24 cellular contexts compared by ENCODE assay signal in the genomic region with DNA sequence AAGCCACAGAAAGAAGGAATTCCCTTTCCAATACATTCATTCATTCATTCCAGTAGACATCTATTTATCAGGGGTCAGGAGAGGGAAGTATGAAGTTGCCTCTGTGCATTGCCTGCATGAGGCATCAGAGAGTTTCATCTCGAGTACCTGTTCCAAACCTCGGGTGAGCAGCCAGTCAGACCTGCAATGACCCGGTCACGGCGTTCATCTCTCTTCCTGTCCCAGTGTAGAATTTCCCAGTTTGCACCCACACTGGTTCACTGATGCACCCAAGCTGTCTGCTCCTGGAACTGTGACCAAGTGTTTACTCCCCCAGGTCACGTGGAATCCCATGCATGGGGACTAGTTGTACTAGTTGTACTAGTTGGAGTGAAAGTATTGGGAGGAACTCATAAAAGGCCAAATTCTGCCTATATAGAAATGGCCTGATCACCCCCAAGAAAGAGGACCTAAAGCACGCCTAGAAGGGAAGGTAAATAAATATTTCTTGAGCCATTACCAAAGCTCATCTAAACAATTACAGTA. TPM values are rescaled to one million over a fixed set of nuclear protein-coding genes. Genes with fewer than 3 reads are reported as not detected.
"Had no signal": no experiment of that assay in that cellular context is flagged by ENCODE, and none has a peak within 500 bp of the region (broad histone marks: within the 10 kb centered on the region; RNA-seq: fewer than 3 reads in every experiment).

No MANE protein-coding gene starts in this region.

- ATAC-seq: HepG2 had no signal

- H3K4me3 ChIP-seq: SJSA1, SK-N-MC had no signal

- DNase-seq: KBM-7, MV-4-11, NCI-H1048, NCI-H1105, NCI-H1417 treated with DMSO at 0.1 percent for 48 hours, NCI-H146, NCI-H187, NCI-H2029, NCI-H2081 treated with DMSO at 0.1 percent for 48 hours, NCI-H2171, NCI-H226, NCI-H446, NCI-H510A, NCI-H524 treated with DMSO at 0.1 percent for 48 hours, NCI-H69, NCI-H774, Right ventricle myocardium superior, SIG-M5 had no signal

- H3K27me3 ChIP-seq: SJSA1 had no signal

- H3K4me1 ChIP-seq: SJSA1 had no signal

- H3K9me3 ChIP-seq: SJSA1 had no signal

- H3K27ac ChIP-seq: SJSA1, SK-N-MC had no signal

- H3K36me3 ChIP-seq: SJSA1 had no signal

RNA-seq across cellular contexts. Expression of gene TMEM233, which starts 52.0 kb away (rescaled TPM):
- total RNA-seq: HepG2, HT1080, MCF 10A, SJSA1 had no signal
- polyA plus RNA-seq: IgD-negative memory B cell had no signal
